Comparison of ENCODE assay signal across 8 cellular contexts in the genomic region with DNA sequence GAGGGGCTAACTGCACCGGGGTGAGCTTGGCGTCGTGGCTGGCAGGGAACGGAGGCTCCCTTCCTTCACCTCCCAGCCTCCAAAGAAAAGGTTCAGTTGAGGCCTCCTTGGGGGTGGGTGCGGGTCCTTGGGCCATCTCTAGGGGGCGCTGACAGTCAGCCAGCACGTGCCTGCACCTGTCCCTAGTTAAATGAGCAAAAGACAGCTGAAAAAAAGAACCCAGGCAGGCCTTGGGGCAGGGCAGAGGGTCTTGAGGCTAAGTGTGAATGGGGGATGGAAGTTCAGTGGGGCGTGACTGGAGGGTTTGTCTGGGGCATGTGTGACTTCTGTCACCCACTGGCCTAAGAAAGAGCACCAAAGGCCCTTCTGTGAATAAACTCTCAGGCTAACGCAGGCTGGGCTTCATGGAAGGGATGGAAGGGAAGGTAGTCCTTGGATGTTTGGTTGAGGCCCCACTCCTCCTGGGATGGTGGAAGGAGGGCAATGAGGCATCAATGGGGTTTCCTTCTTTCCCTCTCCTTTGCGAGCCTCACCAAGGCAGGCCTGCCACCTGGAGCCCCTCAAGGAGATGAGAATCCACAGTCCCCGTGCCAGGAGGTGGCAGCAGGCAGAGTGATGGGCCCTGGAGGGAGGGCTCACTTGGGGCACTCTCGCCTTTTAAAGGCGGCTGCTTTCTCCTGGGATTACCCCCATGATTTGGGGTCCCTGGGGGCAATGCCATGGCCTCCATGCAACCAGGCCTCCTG. TPM values are rescaled to one million over a fixed set of nuclear protein-coding genes. Genes with fewer than 3 reads are reported as not detected.
DNase-seq lines count a peak whose midpoint lies in the region; TF ChIP-seq lines count a peak whose summit lies in the region.

No MANE protein-coding gene starts in this region.

- H3K27me3 Mint-ChIP-seq in activated CD4-positive, alpha-beta memory T cell treated with anti-CD3 and anti-CD28 coated beads, Interleukin-2, amount 10 ng/mL, durations not matched to agents 7 days and 5 days = no peaks in the 10 kb centered on the region

- intact Hi-C loops in sigmoid colon (cut with DNase I) = no loop called here

- H3K27ac ChIP-seq in AG04450 (ENCODE audit: low read depth, low read length) (no peak overlapping the region), esophagus (ENCODE audit: low read depth in 2 of 2, low read length in 1 of 2) (peak overlapping the region; percentile 88 to 98), sigmoid colon (peak overlapping the region in 3 of 4 donors; percentile 25 to 58 (median 31))

- 57 to 83% methylated on average over 12 to 13 of the region's 13 CpGs for WGBS in esophagus, 2 donors
- WGBS in sigmoid colon, 2 donors = 44 to 55% methylated on average over 13 of the region's 13 CpGs

- POLR2A ChIA-PET in AG04450 (lab: Yijun Ruan, JAX) = no interaction called here
- POLR2A ChIA-PET in activated CD4-positive, alpha-beta memory T cell treated with anti-CD3 and anti-CD28 coated beads, Interleukin-2, amount 10 ng/mL, durations not matched to agents 7 days and 5 days (lab: Charles Lee) = interaction anchor here (1.1 to 14.8 kb wide), 9 partner anchors 10 to 253 kb away, joined by 3 to 403 read pairs (median 9); partner anchors contain the start of gene ZFP36L2

- no peak for TF ChIP-seq EP300 in Ishikawa (IDR thresholded peaks at IDR 0.05; ENCODE audit: borderline replicate concordance)
- TF ChIP-seq EP300 in sigmoid colon (IDR thresholded peaks at IDR 0.05) = no peak

- CTCF ChIA-PET in AG04450 (lab: Charles Lee) = no interaction called here
- CTCF ChIA-PET in activated CD4-positive, alpha-beta memory T cell treated with anti-CD3 and anti-CD28 coated beads, Interleukin-2, amount 10 ng/mL, durations not matched to agents 7 days and 5 days (lab: Charles Lee) = interaction anchor here (0.9 to 12.3 kb wide), 16 partner anchors 9 to 108 kb away, joined by 3 to 230 read pairs (median 5); partner anchors contain the start of gene ZFP36L2

- H3K27me3 ChIP-seq in AG04450 (ENCODE audit: control insufficient read depth, insufficient read depth, low read length) (no peaks in the 10 kb centered on the region), esophagus (ENCODE audit: control insufficient read depth in 1 of 2, insufficient read depth in 2 of 2, low read length in 2 of 2) (no peaks in the 10 kb centered on the region), sigmoid colon (no peaks in the 10 kb centered on the region)

- peaks cover 70% of the 10 kb centered on the region for H3K4me1 Mint-ChIP-seq in activated CD4-positive, alpha-beta memory T cell treated with anti-CD3 and anti-CD28 coated beads, Interleukin-2, amount 10 ng/mL, durations not matched to agents 7 days and 5 days

- H3K27ac Mint-ChIP-seq in activated CD4-positive, alpha-beta memory T cell treated with anti-CD3 and anti-CD28 coated beads, Interleukin-2, amount 10 ng/mL, durations not matched to agents 7 days and 5 days = peak overlapping the region; percentile 94

- H3K36me3 ChIP-seq in esophagus (ENCODE audit: control insufficient read depth in 2 of 2, insufficient read depth in 2 of 2, low read length in 1 of 2) (no peaks in the 10 kb centered on the region), sigmoid colon (no peaks in the 10 kb centered on the region)

- no peak overlapping the region for H3K4me3 Mint-ChIP-seq in activated CD4-positive, alpha-beta memory T cell treated with anti-CD3 and anti-CD28 coated beads, Interleukin-2, amount 10 ng/mL, durations not matched to agents 7 days and 5 days

- no peak overlapping the region for H3K4me3 ChIP-seq in AG04450 (ENCODE audit: low read depth, low read length)
- no peak overlapping the region for H3K4me3 ChIP-seq in esophagus (ENCODE audit: low read depth in 1 of 2, low read length in 2 of 2)
- H3K4me3 ChIP-seq in sigmoid colon = no peak overlapping the region

- no peaks in the 10 kb centered on the region for H3K9me3 Mint-ChIP-seq in activated CD4-positive, alpha-beta memory T cell treated with anti-CD3 and anti-CD28 coated beads, Interleukin-2, amount 10 ng/mL, durations not matched to agents 7 days and 5 days

- H3K36me3 Mint-ChIP-seq in activated CD4-positive, alpha-beta memory T cell treated with anti-CD3 and anti-CD28 coated beads, Interleukin-2, amount 10 ng/mL, durations not matched to agents 7 days and 5 days (ENCODE audit: low read depth) = no peaks in the 10 kb centered on the region

- H3K4me1 ChIP-seq in esophagus (ENCODE audit: control insufficient read depth in 2 of 2, insufficient read depth in 2 of 2, low read length in 1 of 2) (peaks cover 4 to 31% of the 10 kb centered on the region in 2 donors), sigmoid colon (peaks cover 0 to 20% (median 7%) of the 10 kb centered on the region in 4 donors)

- TF ChIP-seq RAD21 in Ishikawa (IDR thresholded peaks at IDR 0.05; ENCODE audit: low read depth) = peak; percentile 68

- TF ChIP-seq CTCF in AG04450 (IDR thresholded peaks at IDR 0.05; ENCODE audit: low read depth, low read length) = peak; percentile 44
- TF ChIP-seq CTCF in sigmoid colon (IDR thresholded peaks at IDR 0.05) = peak in 3 of 4 experiments; percentile 26 to 47 (median 36)

- TF ChIP-seq POLR2A in sigmoid colon (IDR thresholded peaks at IDR 0.05) = no peak

- H3K9me3 ChIP-seq in AG04450 (ENCODE audit: control insufficient read depth, insufficient read depth, low read length) (peaks cover 19% of the 10 kb centered on the region), esophagus (ENCODE audit: control insufficient read depth in 2 of 2, insufficient read depth in 1 of 2, low read depth in 1 of 2, low read length in 1 of 2) (peaks cover 0 to 4% of the 10 kb centered on the region in 2 donors), sigmoid colon (peaks cover 0 to 6% (median 2%) of the 10 kb centered on the region in 4 donors)

- DNase-seq in AG04450 (ENCODE audit: low read depth, low spot score) (no peak), sigmoid colon (no peak), GM03348 (ENCODE audit: low spot score) (no peak), NCI-H446 treated with DMSO at 0.1 percent for 48 hours (lab: John Stamatoyannopoulos, UW) (no peak), dedifferentiated amniotic fluid mesenchymal stem cell (ENCODE audit: extremely low spot score) (no peak)
- DNase-seq in activated CD4-positive, alpha-beta memory T cell treated with anti-CD3 and anti-CD28 coated beads, Interleukin-2, amount 10 ng/mL, durations not matched to agents 7 days and 5 days = peak; percentile 77

TF ChIP-seq in Ishikawa, 13 proteins besides CTCF, POLR2A, EP300 and RAD21:
- TF ChIP-seq EGR1 (IDR thresholded peaks at IDR 0.05) (no peak), NFIC (IDR thresholded peaks at IDR 0.05) (no peak), TCF12 (IDR thresholded peaks at IDR 0.05; ENCODE audit: low read depth) (no peak), MAX (IDR thresholded peaks at IDR 0.05) (peak; percentile 81), USF1 (IDR thresholded peaks at IDR 0.05) (peak; percentile 55), ZBTB7A (IDR thresholded peaks at IDR 0.05; ENCODE audit: low read depth) (peak; percentile 9; the same call in 1 of the 2 replicates)

RNA-seq across cellular contexts. Expression of gene ZFP36L2, which starts 56.2 kb away (rescaled TPM):
- polyA plus RNA-seq in AG04450 (2011; rRNA removed) = 16.0 and 18.2 TPM in 2 replicates
- 8.8 and 12.5 TPM in 2 replicates for polyA minus RNA-seq in AG04450 (2011; rRNA and poly(A)+ RNA removed)
- 100 to 1,000 TPM; 276 to 278 TPM for total RNA-seq in activated CD4-positive, alpha-beta memory T cell treated with anti-CD3 and anti-CD28 coated beads, Interleukin-2, amount 10 ng/mL, durations not matched to agents 7 days and 5 days
- 10 to 100 TPM; 48.1 to 64.2 TPM for polyA plus RNA-seq in esophagus
- 100 to 1,000 TPM in 1 of 4 donors, 10 to 100 TPM in 3; 59.8 to 115 (median 72.3) TPM for total RNA-seq in sigmoid colon
- 100 to 1,000 TPM in 2 of 3 donors, 10 to 100 TPM in 1; 97.3 to 120 (median 116) TPM for polyA plus RNA-seq in sigmoid colon
